Comparison of ENCODE assay signal across 1 cellular context in the genomic region with DNA sequence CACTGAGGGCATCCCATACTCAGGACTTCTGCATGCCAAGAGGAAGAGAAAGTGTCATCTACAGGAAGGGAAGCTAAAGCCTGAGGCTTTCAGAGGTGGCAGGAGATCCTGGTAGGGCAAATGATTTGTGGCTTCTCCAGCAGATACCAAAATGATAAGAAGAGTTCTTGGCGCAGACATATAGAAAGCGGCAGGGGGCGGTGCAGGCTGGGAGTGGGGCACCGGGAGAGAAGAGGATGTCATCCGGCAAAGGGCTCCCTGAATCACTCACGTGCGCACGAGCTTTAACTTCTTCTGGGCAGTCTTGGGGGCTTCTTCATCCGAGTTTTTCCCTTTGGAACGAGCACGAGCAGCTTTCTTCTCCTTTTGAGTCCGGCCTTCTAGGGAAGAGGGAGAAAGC.
TF ChIP-seq lines count a peak whose summit lies in the region.

No MANE protein-coding gene starts in this region.

TF ChIP-seq in K562, 482 proteins besides CTCF, POLR2A, EP300 and RAD21:
- peak; percentile 46; the same call in 1 of the 2 replicates for TF ChIP-seq BHLHE40 (IDR thresholded peaks at IDR 0.05; ENCODE audit: low read length)
- no peak for TF ChIP-seq ZNF431 (CRISPR knock-in tag; IDR thresholded peaks at IDR 0.05)
- TF ChIP-seq NONO (IDR thresholded peaks at IDR 0.05; ENCODE audit: low read depth in 2 of 2, low read length in 1 of 2): no peak
- no peak for TF ChIP-seq PTRF (tag; IDR thresholded peaks at IDR 0.05)
